ENCODE assay signal across 31 cellular contexts in genomic region chr9:100284247-100284646, GRCh38.
"Had no signal": no experiment of that assay in that cellular context is flagged by ENCODE, and none has a peak within 500 bp of the region (broad histone marks: within the 10 kb centered on the region; RNA-seq: fewer than 3 reads in every experiment).

No MANE protein-coding gene starts in this region.

- DNase-seq: activated B cell treated with CpG ODN at 0.5 μM for 24 hours; activated CD4-positive, alpha-beta memory T cell treated with anti-CD3 and anti-CD28 coated beads for 36 hours; activated CD4-positive, alpha-beta T cell treated with anti-CD3 and anti-CD28 coated beads for 4 hours; activated CD4-positive, alpha-beta T cell treated with anti-CD3 and anti-CD28 coated beads, Interleukin-2, amount 10 ng/mL, durations not matched to agents 24 days and 14 days; activated CD4-positive, alpha-beta T cell treated with anti-CD3 and anti-CD28 coated beads, Interleukin-2, amount 50 U/mL, for 1 hour; activated CD4-positive, alpha-beta T cell treated with anti-CD3 and anti-CD28 coated beads, Interleukin-2, amount 50 U/mL, for 4 hours; activated CD4-positive, CD25-positive, alpha-beta regulatory T cell treated with anti-CD3 and anti-CD28 coated beads, Interleukin-2, amount 50 U/mL, for 72 hours; activated CD8-positive, alpha-beta memory T cell treated with anti-CD3 and anti-CD28 coated beads, Interleukin-2, amount 50 U/mL, for 4 hours; activated CD8-positive, alpha-beta T cell treated with anti-CD3 and anti-CD28 coated beads for 36 hours; activated effector memory CD4-positive, alpha-beta T cell treated with anti-CD3 and anti-CD28 coated beads, Interleukin-2, amount 50 U/mL, for 16 hours; activated gamma-delta T cell treated with Interleukin-2 at 50 U/mL for 16 hours; activated naive CD4-positive, alpha-beta T cell; activated naive CD4-positive, alpha-beta T cell treated with anti-CD3 and anti-CD28 coated beads for 36 hours; activated naive CD4-positive, alpha-beta T cell treated with anti-CD3 and anti-CD28 coated beads, Interleukin-2, amount 50 U/mL, for 16 hours; activated naive CD8-positive, alpha-beta T cell treated with anti-CD3 and anti-CD28 coated beads for 36 hours; activated T-cell treated with anti-CD3 and anti-CD28 coated beads for 4 hours; activated T-cell treated with anti-CD3 and anti-CD28 coated beads, Interleukin-2, amount 50 U/mL, for 1 hour; activated T-cell treated with anti-CD3 and anti-CD28 coated beads, Interleukin-2, amount 50 U/mL, for 4 hours; activated T-cell treated with anti-CD3 and anti-CD28 coated beads, Interleukin-2, amount 50 U/mL, for 72 hours; adrenal gland; amniotic stem cell; caudate nucleus; cerebellar nuclear complex; T-helper 1 cell; T-helper 2 cell; T-helper 9 cell; WERI-Rb-1 had no signal

- ATAC-seq: activated CD8-positive, alpha-beta T cell treated with anti-CD3 and anti-CD28 coated beads for 36 hours; activated naive CD4-positive, alpha-beta T cell treated with anti-CD3 and anti-CD28 coated beads, Interleukin-2, amount 50 U/mL, for 72 hours; activated T-cell treated with anti-CD3 and anti-CD28 coated beads, Interleukin-2, amount 50 U/mL, for 4 hours; activated T-cell treated with anti-CD3 and anti-CD28 coated beads, Interleukin-2, amount 50 U/mL, for 72 hours; activated T-helper 17 cell treated with anti-CD3 and anti-CD28 coated beads, Interleukin-2, amount 50 U/mL, for 72 hours had no signal

- H3K4me3 ChIP-seq: adrenal gland, ascending aorta, cardiac muscle cell had no signal

- H3K9me3 ChIP-seq: adrenal gland had no signal

- H3K27ac ChIP-seq: adrenal gland, ascending aorta, cardiac muscle cell, WERI-Rb-1 had no signal

- H3K27me3 ChIP-seq: adrenal gland, ascending aorta, cardiac muscle cell had no signal

- H3K4me1 ChIP-seq: ascending aorta had no signal
